ENCODE assay signal across 1 cellular context in the genomic region with DNA sequence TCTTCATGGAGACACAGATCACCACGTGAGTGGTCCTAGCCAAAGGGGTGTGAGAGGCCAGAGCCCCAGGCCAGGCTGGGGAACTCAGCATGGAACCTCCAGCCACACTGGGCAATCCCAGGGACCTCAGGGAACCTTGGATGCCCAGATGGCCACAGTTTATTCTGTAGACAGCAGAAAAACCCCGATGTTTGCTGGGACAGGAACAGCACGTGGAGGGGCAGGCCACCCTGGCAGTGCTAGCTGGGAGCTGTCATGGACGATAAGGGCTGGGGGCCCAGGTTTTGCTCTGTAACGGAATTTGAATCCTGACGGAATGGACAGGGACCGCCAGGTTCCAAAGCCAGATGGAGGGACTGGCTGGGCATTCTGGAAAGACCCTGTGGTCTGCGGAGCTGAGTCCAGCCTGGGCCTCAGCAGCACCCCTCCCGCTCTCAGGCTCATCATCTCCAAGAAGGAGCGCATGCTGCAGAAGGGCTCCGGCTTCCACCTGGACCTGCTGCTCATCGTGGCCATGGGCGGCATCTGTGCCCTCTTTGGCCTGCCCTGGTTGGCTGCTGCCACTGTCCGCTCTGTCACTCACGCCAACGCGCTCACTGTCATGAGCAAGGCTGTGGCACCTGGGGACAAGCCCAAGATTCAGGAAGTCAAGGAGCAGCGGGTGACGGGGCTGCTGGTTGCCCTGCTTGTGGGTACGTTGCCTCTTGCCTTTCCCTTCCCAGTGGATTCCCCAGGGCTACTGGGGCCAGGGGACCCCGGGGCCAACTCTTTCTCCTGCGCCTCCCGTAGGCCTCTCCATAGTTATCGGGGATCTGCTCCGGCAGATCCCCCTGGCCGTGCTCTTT.
TF ChIP-seq lines count a peak whose summit lies in the region.

No MANE protein-coding gene starts in this region.

TF ChIP-seq in HCT116, 20 proteins besides CTCF, POLR2A, EP300 and RAD21 (continued from another document):
- TF ChIP-seq REST (IDR thresholded peaks at IDR 0.05; ENCODE audit: low read depth) (no peak), MAX (IDR thresholded peaks at IDR 0.05) (no peak), EZH2phosphoT487 (IDR thresholded peaks at IDR 0.05; ENCODE audit: borderline replicate concordance) (no peak), YY1 (IDR thresholded peaks at IDR 0.05; ENCODE audit: extremely low read depth, insufficient replicate concordance, low read depth, low read length) (no peak), CBX3 (IDR thresholded peaks at IDR 0.05; ENCODE audit: low read depth) (no peak), CEBPB (IDR thresholded peaks at IDR 0.05; ENCODE audit: low read depth) (no peak), TCF7L2 (IDR thresholded peaks at IDR 0.05; ENCODE audit: borderline replicate concordance, extremely low read depth, insufficient read depth, insufficient read length) (no peak), FOSL1 (IDR thresholded peaks at IDR 0.05; ENCODE audit: low read depth) (no peak), EGR1 (IDR thresholded peaks at IDR 0.05; ENCODE audit: low read depth) (no peak), SP1 (IDR thresholded peaks at IDR 0.05; ENCODE audit: low read depth) (no peak), ELF1 (IDR thresholded peaks at IDR 0.05; ENCODE audit: borderline replicate concordance, low read depth) (no peak), EZH2 (IDR thresholded peaks at IDR 0.05) (no peak), SRF (IDR thresholded peaks at IDR 0.05; ENCODE audit: low read depth) (no peak), POLR2AphosphoS5 (IDR thresholded peaks at IDR 0.05; ENCODE audit: low read depth, low read length) (no peak)
- TF ChIP-seq, protein P1, sequence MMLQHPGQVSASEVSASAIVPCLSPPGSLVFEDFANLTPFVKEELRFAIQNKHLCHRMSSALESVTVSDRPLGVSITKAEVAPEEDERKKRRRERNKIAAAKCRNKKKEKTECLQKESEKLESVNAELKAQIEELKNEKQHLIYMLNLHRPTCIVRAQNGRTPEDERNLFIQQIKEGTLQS (IDR thresholded peaks at IDR 0.05) = no peak
- TF ChIP-seq, protein P2, sequence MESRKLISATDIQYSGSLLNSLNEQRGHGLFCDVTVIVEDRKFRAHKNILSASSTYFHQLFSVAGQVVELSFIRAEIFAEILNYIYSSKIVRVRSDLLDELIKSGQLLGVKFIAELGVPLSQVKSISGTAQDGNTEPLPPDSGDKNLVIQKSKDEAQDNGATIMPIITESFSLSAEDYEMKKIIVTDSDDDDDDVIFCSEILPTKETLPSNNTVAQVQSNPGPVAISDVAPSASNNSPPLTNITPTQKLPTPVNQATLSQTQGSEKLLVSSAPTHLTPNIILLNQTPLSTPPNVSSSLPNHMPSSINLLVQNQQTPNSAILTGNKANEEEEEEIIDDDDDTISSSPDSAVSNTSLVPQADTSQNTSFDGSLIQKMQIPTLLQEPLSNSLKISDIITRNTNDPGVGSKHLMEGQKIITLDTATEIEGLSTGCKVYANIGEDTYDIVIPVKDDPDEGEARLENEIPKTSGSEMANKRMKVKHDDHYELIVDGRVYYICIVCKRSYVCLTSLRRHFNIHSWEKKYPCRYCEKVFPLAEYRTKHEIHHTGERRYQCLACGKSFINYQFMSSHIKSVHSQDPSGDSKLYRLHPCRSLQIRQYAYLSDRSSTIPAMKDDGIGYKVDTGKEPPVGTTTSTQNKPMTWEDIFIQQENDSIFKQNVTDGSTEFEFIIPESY (IDR thresholded peaks at IDR 0.05; ENCODE audit: extremely low read depth, insufficient replicate concordance, low read length) = no peak
